21 cellular contexts compared by ENCODE assay signal in genomic region chr3:29169456-29169855, GRCh38.
"Had no signal": no experiment of that assay in that cellular context is flagged by ENCODE, and none has a peak within 500 bp of the region (broad histone marks: within the 10 kb centered on the region; RNA-seq: fewer than 3 reads in every experiment).

No MANE protein-coding gene starts in this region.

- H3K4me1 ChIP-seq: psoas muscle, right lobe of liver, tibial artery, vagina had no signal

- H3K4me3 ChIP-seq: dorsolateral prefrontal cortex, heart right ventricle, mucosa of descending colon, psoas muscle, right lobe of liver, spleen, tibial artery, upper lobe of right lung, vagina had no signal

- H3K9me3 ChIP-seq: heart right ventricle, mucosa of descending colon, neutrophil, psoas muscle, right lobe of liver, spleen, tibial artery, upper lobe of right lung, vagina had no signal

- H3K36me3 ChIP-seq: heart right ventricle, neutrophil, right lobe of liver, spleen, tibial artery, upper lobe of right lung, vagina had no signal

- DNase-seq: cortex of kidney; dorsolateral prefrontal cortex; effector CD8-positive, alpha-beta T cell; heart right ventricle; hypothalamus; kidney glomerular epithelial cell; mammary epithelial cell; mucosa of descending colon; naive thymus-derived CD8-positive, alpha-beta T cell; psoas muscle; retina; right lobe of liver; spleen; stimulated activated CD4-positive, alpha-beta T cell treated with anti-CD3 and anti-CD28 coated beads, Interleukin-15, amount 100 ng/mL, for 24 hours; stimulated activated CD4-positive, alpha-beta T cell treated with anti-CD3 and anti-CD28 coated beads, Interleukin-1b, Interleukin-23, amount 100 ng/mL, for 48 hours; stimulated activated CD4-positive, alpha-beta T cell treated with anti-CD3 and anti-CD28 coated beads, Interleukin-4, amount 100 ng/mL, for 24 hours; tibial artery; upper lobe of right lung had no signal

- H3K27me3 ChIP-seq: heart right ventricle, neutrophil, right lobe of liver, spleen, tibial artery, upper lobe of right lung, vagina had no signal

- ATAC-seq: heart right ventricle; mucosa of descending colon; naive thymus-derived CD8-positive, alpha-beta T cell; psoas muscle; right lobe of liver; stimulated activated memory B cell treated with anti-CD40 and anti-IgM and Interleukin-4, amounts not matched to agents 10 μg/mL and 1 μg/mL and 100 μg/mL, for 72 hours; upper lobe of right lung had no signal

- H3K27ac ChIP-seq: dorsolateral prefrontal cortex, heart right ventricle, neutrophil, psoas muscle, right lobe of liver, spleen, tibial artery, upper lobe of right lung, vagina had no signal
